12 cellular contexts compared by ENCODE assay signal in the genomic region with DNA sequence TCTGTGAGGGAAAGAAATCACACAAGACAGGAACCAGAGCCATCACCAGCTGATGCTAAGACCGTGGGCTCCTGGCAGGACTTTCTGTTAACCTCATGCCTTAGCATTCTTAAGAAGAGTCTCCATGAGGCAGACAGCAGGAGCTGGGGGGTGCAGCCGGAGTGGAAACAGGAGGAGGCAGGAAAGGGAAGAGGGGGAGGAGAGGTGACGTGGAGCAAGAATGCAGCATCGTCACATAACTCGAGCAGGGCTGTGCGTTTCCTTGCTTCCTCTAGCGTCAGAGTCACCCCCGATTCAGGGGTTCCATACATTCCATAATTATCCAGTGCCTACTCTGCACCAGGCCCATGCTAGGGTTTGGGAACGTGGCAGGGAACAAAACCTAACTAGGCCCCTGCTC. TPM values are rescaled to one million over a fixed set of nuclear protein-coding genes. Genes with fewer than 3 reads are reported as not detected.
DNase-seq lines count a peak whose midpoint lies in the region; ATAC-seq and TF ChIP-seq lines count a peak whose summit lies in the region.
"Had no signal": no experiment of that assay in that cellular context is flagged by ENCODE, and none has a peak within 500 bp of the region (broad histone marks: within the 10 kb centered on the region; RNA-seq: fewer than 3 reads in every experiment).

No MANE protein-coding gene starts in this region.

- peaks cover 6% of the 10 kb centered on the region for H3K9me3 ChIP-seq in mesodermal cell (ENCODE audit: control insufficient read depth, low read length)
- no peaks in the 10 kb centered on the region for H3K9me3 ChIP-seq in CD4-positive, alpha-beta memory T cell (ENCODE audit: control insufficient read depth in 1 of 2, low read length in 2 of 2)

- H3K27ac ChIP-seq in mesodermal cell (ENCODE audit: low read depth, low read length, severe bottlenecking) = peak overlapping the region; percentile 65
- H3K27ac ChIP-seq in CD4-positive, alpha-beta memory T cell (ENCODE audit: low read depth, low read length) = no peak overlapping the region

- peaks cover 7% of the 10 kb centered on the region; the same call in 1 of the 2 replicates for H3K27me3 Mint-ChIP-seq in HFFc6 (ENCODE audit: insufficient read depth)
- no peaks in the 10 kb centered on the region for H3K27me3 Mint-ChIP-seq in effector memory CD8-positive, alpha-beta T cell
- no peaks in the 10 kb centered on the region for H3K27me3 Mint-ChIP-seq in CD4-positive, alpha-beta memory T cell
- H3K27me3 Mint-ChIP-seq: activated B cell treated with CpG ODN at 0.5 μM for 24 hours had no signal

- no peak for ATAC-seq in effector memory CD8-positive, alpha-beta T cell (replicated peaks)
- ATAC-seq in stimulated activated effector memory CD8-positive, alpha-beta T cell treated with anti-CD3 and anti-CD28 coated beads, Interleukin-12 subunit alpha, Interleukin-12 subunit beta, amount 100 ng/mL, for 72 hours = no peak

- peaks cover 46% of the 10 kb centered on the region for H3K36me3 Mint-ChIP-seq in HFFc6 (ENCODE audit: low read depth)
- peaks cover 16% of the 10 kb centered on the region for H3K36me3 Mint-ChIP-seq in effector memory CD8-positive, alpha-beta T cell (ENCODE audit: insufficient read depth)
- H3K36me3 Mint-ChIP-seq in stimulated activated effector memory CD8-positive, alpha-beta T cell treated with anti-CD3 and anti-CD28 coated beads, Interleukin-12 subunit alpha, Interleukin-12 subunit beta, amount 100 ng/mL, for 72 hours = peaks cover 38% of the 10 kb centered on the region
- peaks cover 26 to 35% of the 10 kb centered on the region in 2 donors for H3K36me3 Mint-ChIP-seq in CD4-positive, alpha-beta memory T cell

- POLR2A ChIA-PET in CD4-positive, alpha-beta memory T cell (lab: Charles Lee; ENCODE audit: partially characterized antibody) = no interaction called here

- H3K4me1 Mint-ChIP-seq in HFFc6 (ENCODE audit: low read depth) = peaks cover 58% of the 10 kb centered on the region
- peaks cover 8 to 12% of the 10 kb centered on the region in 2 donors for H3K4me1 Mint-ChIP-seq in effector memory CD8-positive, alpha-beta T cell (ENCODE audit: low read depth in 2 of 2)
- peaks cover 31% of the 10 kb centered on the region for H3K4me1 Mint-ChIP-seq in stimulated activated effector memory CD8-positive, alpha-beta T cell treated with anti-CD3 and anti-CD28 coated beads, Interleukin-12 subunit alpha, Interleukin-12 subunit beta, amount 100 ng/mL, for 72 hours
- H3K4me1 Mint-ChIP-seq in CD4-positive, alpha-beta memory T cell = peaks cover 4 to 11% (median 8%) of the 10 kb centered on the region in 4 donors

- no peak for TF ChIP-seq CTCF in HFFc6 (IDR thresholded peaks at IDR 0.05)

- 76 to 83% methylated on average over 8 of the region's 9 CpGs for WGBS in mesodermal cell (ENCODE audit: insufficient coverage in 2 of 2), 2 experiments

- H3K4me3 Mint-ChIP-seq in HFFc6 = peak overlapping the region; percentile 83
- no peak overlapping the region for H3K4me3 Mint-ChIP-seq in effector memory CD8-positive, alpha-beta T cell
- no peak overlapping the region for H3K4me3 Mint-ChIP-seq in stimulated activated effector memory CD8-positive, alpha-beta T cell treated with anti-CD3 and anti-CD28 coated beads, Interleukin-12 subunit alpha, Interleukin-12 subunit beta, amount 100 ng/mL, for 72 hours
- H3K4me3 Mint-ChIP-seq in CD4-positive, alpha-beta memory T cell = no peak overlapping the region
- H3K4me3 Mint-ChIP-seq: activated B cell treated with CpG ODN at 0.5 μM for 24 hours, immature natural killer cell had no signal

- H3K27me3 ChIP-seq in CD4-positive, alpha-beta memory T cell (ENCODE audit: insufficient read depth, low read length) = no peaks in the 10 kb centered on the region

- no peaks in the 10 kb centered on the region; the same call in 1 of the 2 replicates for H3K9me3 Mint-ChIP-seq in HFFc6
- H3K9me3 Mint-ChIP-seq in effector memory CD8-positive, alpha-beta T cell = no peaks in the 10 kb centered on the region
- no peaks in the 10 kb centered on the region for H3K9me3 Mint-ChIP-seq in stimulated activated effector memory CD8-positive, alpha-beta T cell treated with anti-CD3 and anti-CD28 coated beads, Interleukin-12 subunit alpha, Interleukin-12 subunit beta, amount 100 ng/mL, for 72 hours
- no peaks in the 10 kb centered on the region for H3K9me3 Mint-ChIP-seq in CD4-positive, alpha-beta memory T cell
- H3K9me3 Mint-ChIP-seq: activated B cell treated with CpG ODN at 0.5 μM for 24 hours, immature natural killer cell had no signal

- H3K36me3 ChIP-seq in mesodermal cell (ENCODE audit: control insufficient read depth, insufficient read depth, low read length) = peaks cover 62% of the 10 kb centered on the region
- H3K36me3 ChIP-seq in CD4-positive, alpha-beta memory T cell (ENCODE audit: insufficient read depth, low read length) = peaks cover 10% of the 10 kb centered on the region

- H3K4me1 ChIP-seq in mesodermal cell (ENCODE audit: control insufficient read depth, insufficient read depth, low read length, poor library complexity, severe bottlenecking) = peaks cover 29% of the 10 kb centered on the region
- no peaks in the 10 kb centered on the region for H3K4me1 ChIP-seq in CD4-positive, alpha-beta memory T cell (ENCODE audit: insufficient read depth, low read length)

- intact Hi-C loops in CD4-positive, alpha-beta memory T cell (cut with micrococcal nuclease) = no loop called here

- peak overlapping the region; percentile 100 for H3K27ac Mint-ChIP-seq in HFFc6
- peak overlapping the region; percentile 66 to 71 for H3K27ac Mint-ChIP-seq in effector memory CD8-positive, alpha-beta T cell
- H3K27ac Mint-ChIP-seq in stimulated activated effector memory CD8-positive, alpha-beta T cell treated with anti-CD3 and anti-CD28 coated beads, Interleukin-12 subunit alpha, Interleukin-12 subunit beta, amount 100 ng/mL, for 72 hours = peak overlapping the region; percentile 88
- H3K27ac Mint-ChIP-seq in CD4-positive, alpha-beta memory T cell = peak overlapping the region in 1 of 7 donors; percentile 81
- H3K27ac Mint-ChIP-seq: activated B cell treated with CpG ODN at 0.5 μM for 24 hours had no signal

- H3K4me3 ChIP-seq in mesodermal cell (ENCODE audit: extremely low read depth, insufficient read depth, low read length, poor library complexity, severe bottlenecking) = no peak overlapping the region
- no peak overlapping the region for H3K4me3 ChIP-seq in CD4-positive, alpha-beta memory T cell (ENCODE audit: low read length in 2 of 2)

- DNase-seq in HFFc6 (peak; percentile 82), glomerular visceral epithelial cell (ENCODE audit: extremely low spot score) (no peak), A172 (ENCODE audit: low spot score) (no peak), globus pallidus (ENCODE audit: low spot score) (no peak)
- no peak for DNase-seq in effector memory CD8-positive, alpha-beta T cell
- DNase-seq in stimulated activated effector memory CD8-positive, alpha-beta T cell treated with anti-CD3 and anti-CD28 coated beads, Interleukin-12 subunit alpha, Interleukin-12 subunit beta, amount 100 ng/mL, for 72 hours (ENCODE audit: low spot score in 2 of 2) = no peak
- no peak for DNase-seq in CD4-positive, alpha-beta memory T cell
- DNase-seq: activated B cell treated with CpG ODN at 0.5 μM for 24 hours, DMS 273 treated with DMSO at 0.1 percent for 48 hours, immature natural killer cell, NCI-H524 had no signal

- CTCF ChIA-PET in CD4-positive, alpha-beta memory T cell (lab: Charles Lee; ENCODE audit: partially characterized antibody) = no interaction called here

RNA-seq across cellular contexts. Expression of a gene that starts 53.7 kb away (rescaled TPM):
- total RNA-seq in HFFc6 (2021; fragmentation: NEBNext Ultra II Directional; extraction: Animal tissue kit (Norgen Biotek cat#: 25700)) = 100 to 1,000 TPM; 240 to 276 (median 258) TPM
- 116 TPM for polyA plus RNA-seq in mesodermal cell (2013, experiment 1 of 2)
- polyA plus RNA-seq in mesodermal cell (2013, experiment 2 of 2) = 100 TPM
- total RNA-seq in A172 (2014; rRNA removed; shearing (Covaris generic)) = 87.2 and 91.6 TPM in 2 replicates
- 10 to 100 TPM; 45.8 to 51.0 TPM for total RNA-seq in CD4-positive, alpha-beta memory T cell
- polyA plus RNA-seq in CD4-positive, alpha-beta memory T cell = 10 to 100 TPM; 10.6 to 18.8 TPM
